17 cellular contexts compared by ENCODE assay signal in the genomic region with DNA sequence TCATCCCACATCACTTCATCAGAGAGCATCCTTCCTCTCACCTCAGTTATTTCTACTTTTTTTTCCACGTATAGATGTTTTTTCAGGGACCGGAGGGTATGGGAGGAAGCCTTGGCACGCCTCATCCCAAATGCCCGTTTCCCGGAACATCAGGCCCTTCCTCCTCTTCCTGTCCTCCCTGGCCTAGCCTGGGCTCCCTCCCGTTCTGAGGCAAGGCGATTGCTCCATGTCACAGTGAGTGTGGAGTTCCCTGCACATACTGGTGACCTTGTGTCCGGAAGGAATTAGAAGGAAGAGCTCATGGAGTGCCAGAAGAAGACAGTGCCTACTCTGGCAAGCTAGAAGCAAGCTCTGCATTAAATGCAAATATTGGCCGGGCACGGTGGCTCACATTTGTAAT. TPM values are rescaled to one million over a fixed set of nuclear protein-coding genes. Genes with fewer than 3 reads are reported as not detected.
DNase-seq lines count a peak whose midpoint lies in the region; ATAC-seq, FAIRE-seq and TF ChIP-seq lines count a peak whose summit lies in the region.
"Had no signal": no experiment of that assay in that cellular context is flagged by ENCODE, and none has a peak within 500 bp of the region (broad histone marks: within the 10 kb centered on the region; RNA-seq: fewer than 3 reads in every experiment).

No MANE protein-coding gene starts in this region.

- dilution Hi-C loops in endothelial cell of umbilical vein (cut with MboI; ENCODE audit: extremely low pct_ligation_motif_present, low sequenced_read_pairs) = no loop called here

- H3K9me3 Mint-ChIP-seq in activated T-cell treated with anti-CD3 and anti-CD28 coated beads, Interleukin-2, amount 50 U/mL, for 4 hours = no peaks in the 10 kb centered on the region
- no peaks in the 10 kb centered on the region for H3K9me3 Mint-ChIP-seq in WTC11
- peaks cover 4% of the 10 kb centered on the region for H3K9me3 Mint-ChIP-seq in type B pancreatic cell

- H3K79me2 ChIP-seq in endothelial cell of umbilical vein (ENCODE audit: control insufficient read depth, insufficient read depth, low read length) = peaks cover 34% of the 10 kb centered on the region

- H3K9ac ChIP-seq in endothelial cell of umbilical vein (replicated peaks; ENCODE audit: extremely low read depth, insufficient read depth, low read length) = no peak overlapping the region

- no peaks in the 10 kb centered on the region for H3K36me3 Mint-ChIP-seq in activated T-cell treated with anti-CD3 and anti-CD28 coated beads, Interleukin-2, amount 50 U/mL, for 4 hours (ENCODE audit: insufficient read depth)
- H3K36me3 Mint-ChIP-seq in WTC11 = peaks cover 16% of the 10 kb centered on the region
- H3K36me3 Mint-ChIP-seq in type B pancreatic cell = peaks cover 21% of the 10 kb centered on the region

- POLR2A ChIA-PET in WTC11 (lab: Charles Lee) = no interaction called here
- POLR2A ChIA-PET in endothelial cell of umbilical vein (lab: Charles Lee) = no interaction called here

- no peak overlapping the region for H3K27ac ChIP-seq in endothelial cell of umbilical vein (ENCODE audit: insufficient read depth, low read depth, low read length)

- FAIRE-seq in endothelial cell of umbilical vein (lab: Jason Lieb, UNC) = peak; percentile 37

- no peak overlapping the region for H3K4me3 ChIP-seq in endothelial cell of umbilical vein (replicated peaks in 1 of 3; ENCODE audit: insufficient read depth in 1 of 3, low read depth in 1 of 3, low read length in 3 of 3)

- no peaks in the 10 kb centered on the region for H4K20me1 ChIP-seq in endothelial cell of umbilical vein (replicated peaks; ENCODE audit: control insufficient read depth, extremely low read depth, insufficient read depth, low read length)

- H3K27me3 ChIP-seq in endothelial cell of umbilical vein (ENCODE audit: control insufficient read depth in 2 of 2, insufficient read depth in 2 of 2, low read length in 2 of 2) = no peaks in the 10 kb centered on the region
- H3K27me3 ChIP-seq: heart left ventricle, left lung had no signal

- peaks cover 23% of the 10 kb centered on the region for H3K4me1 Mint-ChIP-seq in activated T-cell treated with anti-CD3 and anti-CD28 coated beads, Interleukin-2, amount 50 U/mL, for 4 hours (ENCODE audit: low read depth)
- peaks cover 13% of the 10 kb centered on the region for H3K4me1 Mint-ChIP-seq in WTC11
- H3K4me1 Mint-ChIP-seq in type B pancreatic cell (ENCODE audit: unreplicated experiment) = peaks cover 13% of the 10 kb centered on the region

- intact Hi-C loops in endothelial cell of umbilical vein (cut with micrococcal nuclease) = loop anchor here (2.0 to 10.0 kb wide), 3 partner anchors 31 to 389 kb away; partner anchors contain the start of gene ZNF823

- TF ChIP-seq CTCF in WTC11 (IDR thresholded peaks at IDR 0.05) (no peak), endothelial cell of umbilical vein (IDR thresholded peaks at IDR 0.05; ENCODE audit: extremely low read depth in 1 of 2, insufficient read depth in 1 of 2, low read depth in 1 of 2, low read length in 2 of 2) (no peak), type B pancreatic cell (conservative IDR thresholded peaks at IDR 0.05) (no peak)

- no peaks in the 10 kb centered on the region for H3K9me3 ChIP-seq in endothelial cell of umbilical vein (replicated peaks; ENCODE audit: control insufficient read depth, insufficient read depth, low read length)
- H3K9me3 ChIP-seq: heart left ventricle, left lung had no signal

- H3K4me2 ChIP-seq in endothelial cell of umbilical vein (ENCODE audit: insufficient read depth, low read length) = no peak overlapping the region

- CTCF ChIA-PET in WTC11 (lab: Charles Lee) (interaction anchor here (1.7 kb wide), 1 partner anchor 18 kb away, joined by 5 read pairs; no protein-coding TSS in a partner anchor), endothelial cell of umbilical vein (lab: Charles Lee) (no interaction called here)

- BruUV-seq in endothelial cell of umbilical vein (replicated peaks; lab: Mats Ljungman, UMichigan) = no TSS peak

- H3K4me1 ChIP-seq in endothelial cell of umbilical vein (ENCODE audit: control insufficient read depth, extremely low read depth, insufficient read depth, low read length) = peaks cover 8% of the 10 kb centered on the region

- no peaks in the 10 kb centered on the region for H3K27me3 Mint-ChIP-seq in activated T-cell treated with anti-CD3 and anti-CD28 coated beads, Interleukin-2, amount 50 U/mL, for 4 hours (ENCODE audit: low read depth)
- H3K27me3 Mint-ChIP-seq in WTC11 (ENCODE audit: low read depth) = no peaks in the 10 kb centered on the region
- no peaks in the 10 kb centered on the region for H3K27me3 Mint-ChIP-seq in type B pancreatic cell

- no peak for DNase-seq in activated T-cell treated with anti-CD3 and anti-CD28 coated beads, Interleukin-2, amount 50 U/mL, for 4 hours
- no peak for DNase-seq in activated T-cell treated with anti-CD3 and anti-CD28 coated beads, Interleukin-2, amount 50 U/mL, for 1 hour
- no peak for DNase-seq in WTC11 (ENCODE audit: low spot score)
- DNase-seq in endothelial cell of umbilical vein (ENCODE audit: low read depth, low spot score) = no peak
- DNase-seq in type B pancreatic cell (ENCODE audit: extremely low spot score, unreplicated experiment) = no peak
- no peak for DNase-seq in DMS53 treated with DMSO at 0.1 percent for 48 hours (lab: John Stamatoyannopoulos, UW; ENCODE audit: unreplicated experiment)
- no peak for DNase-seq in retina
- DNase-seq: activated CD4-positive, CD25-positive, alpha-beta regulatory T cell treated with anti-CD3 and anti-CD28 coated beads, Interleukin-2, amount 50 U/mL, for 72 hours; activated gamma-delta T cell treated with Interleukin-2 at 50 U/mL for 16 hours; caudate nucleus; DMS79; heart left ventricle; left lung; NCI-H1105 treated with DMSO at 0.1 percent for 48 hours; NCI-H2227 treated with DMSO at 0.1 percent for 48 hours had no signal

- H3K9me1 ChIP-seq in endothelial cell of umbilical vein (replicated peaks; ENCODE audit: control insufficient read depth, extremely low read depth, insufficient read depth, low read length) = no peaks in the 10 kb centered on the region

- peak overlapping the region; percentile 89 for H3K4me3 Mint-ChIP-seq in activated T-cell treated with anti-CD3 and anti-CD28 coated beads, Interleukin-2, amount 50 U/mL, for 4 hours
- H3K4me3 Mint-ChIP-seq in WTC11 (peak overlapping the region; percentile 96; the same call in 1 of the 2 replicates), type B pancreatic cell (peak overlapping the region; percentile 45)

- H3K36me3 ChIP-seq in endothelial cell of umbilical vein (ENCODE audit: control insufficient read depth in 2 of 2, extremely low read depth in 1 of 2, insufficient read depth in 2 of 2, low read length in 2 of 2) = no peaks in the 10 kb centered on the region
- H3K36me3 ChIP-seq: left lung had no signal

- no peak for ATAC-seq in activated T-cell treated with anti-CD3 and anti-CD28 coated beads, Interleukin-2, amount 50 U/mL, for 4 hours
- ATAC-seq in WTC11 = no peak
- no peak for ATAC-seq in GM18858 (IDR thresholded peaks at IDR 0.05; ENCODE audit: unreplicated experiment)
- ATAC-seq: heart left ventricle, left lung had no signal

- TF ChIP-seq POLR2A in endothelial cell of umbilical vein (IDR thresholded peaks at IDR 0.05; ENCODE audit: low read depth, low read length) = no peak

- peak overlapping the region; percentile 79 for H2AFZ ChIP-seq in endothelial cell of umbilical vein (ENCODE audit: low read depth, low read length)

- H3K27ac Mint-ChIP-seq in WTC11 = peak overlapping the region; percentile 83
- H3K27ac Mint-ChIP-seq in type B pancreatic cell = peak overlapping the region; percentile 23

RNA-seq across cellular contexts. Expression of gene ZNF627, which starts 1.1 kb away (rescaled TPM):
- total RNA-seq in activated T-cell treated with anti-CD3 and anti-CD28 coated beads, Interleukin-2, amount 50 U/mL, for 4 hours = 1 to 10 TPM; 2.6 to 3.5 (median 3.4) TPM
- 12.6 to 13.2 TPM (median 12.7 TPM) in 3 replicates for total RNA-seq in WTC11 (2021)
- 9.7 and 11.2 TPM in 2 replicates for total RNA-seq in endothelial cell of umbilical vein
- polyA plus RNA-seq in endothelial cell of umbilical vein = 5.6 and 5.9 TPM in 2 replicates
- 5.5 and 5.8 TPM in 2 replicates for polyA plus RNA-seq in endothelial cell of umbilical vein (2011; cell fraction: cytosol; rRNA removed)
- polyA plus RNA-seq in endothelial cell of umbilical vein (2011; cell fraction: nucleus; rRNA removed) = 8.0 and 8.8 TPM in 2 replicates
- polyA plus RNA-seq in endothelial cell of umbilical vein (2012) = 8.8 and 9.3 TPM in 2 replicates
- 11.5 and 14.3 TPM in 2 replicates for polyA minus RNA-seq in endothelial cell of umbilical vein
- 4.1 TPM for polyA minus RNA-seq in endothelial cell of umbilical vein (2011; cell fraction: cytosol; rRNA and poly(A)+ RNA removed)
- 5.0 and 8.7 TPM in 2 replicates for polyA minus RNA-seq in endothelial cell of umbilical vein (2011; cell fraction: nucleus; rRNA and poly(A)+ RNA removed)
- 21.6 and 26.1 TPM in 2 replicates for total RNA-seq in type B pancreatic cell (ENCODE audit: low replicate concordance)

RNA-seq across cellular contexts. Expression of gene ACP5, which starts 18.7 kb away (rescaled TPM):
- 1 to 10 TPM; 2.4 to 2.9 (median 2.8) TPM for total RNA-seq in activated T-cell treated with anti-CD3 and anti-CD28 coated beads, Interleukin-2, amount 50 U/mL, for 4 hours
- total RNA-seq in WTC11 (2021) (8.6 to 14.3 TPM (median 11.8 TPM) in 3 replicates), endothelial cell of umbilical vein (not detected in 2 replicates), type B pancreatic cell (ENCODE audit: low replicate concordance) (3.2 and 6.0 TPM in 2 replicates)
- 0.84 and 1.3 TPM in 2 replicates for polyA plus RNA-seq in endothelial cell of umbilical vein
- polyA plus RNA-seq in endothelial cell of umbilical vein (2011; cell fraction: cytosol; rRNA removed) = 0.35 and 0.47 TPM in 2 replicates
- 0.11 and 0.85 TPM in 2 replicates for polyA plus RNA-seq in endothelial cell of umbilical vein (2011; cell fraction: nucleus; rRNA removed)
- polyA plus RNA-seq in endothelial cell of umbilical vein (2012) = 0.88 and 1.1 TPM in 2 replicates
- polyA minus RNA-seq in endothelial cell of umbilical vein = 0.62 and 3.5 TPM in 2 replicates
- polyA minus RNA-seq in endothelial cell of umbilical vein (2011; cell fraction: cytosol; rRNA and poly(A)+ RNA removed) = not detected
- polyA minus RNA-seq in endothelial cell of umbilical vein (2011; cell fraction: nucleus; rRNA and poly(A)+ RNA removed) = not detected in 2 replicates

RNA-seq across cellular contexts. Expression of gene ELOF1, which starts 37.1 kb away (rescaled TPM):
- total RNA-seq in activated T-cell treated with anti-CD3 and anti-CD28 coated beads, Interleukin-2, amount 50 U/mL, for 4 hours = 10 to 100 TPM; 82.5 to 91.6 (median 86.4) TPM
- 70.9 to 86.0 TPM (median 73.4 TPM) in 3 replicates for total RNA-seq in WTC11 (2021)
- 39.4 and 49.9 TPM in 2 replicates for total RNA-seq in endothelial cell of umbilical vein
- 80.2 and 92.6 TPM in 2 replicates for polyA plus RNA-seq in endothelial cell of umbilical vein
- 62.7 and 66.4 TPM in 2 replicates for polyA plus RNA-seq in endothelial cell of umbilical vein (2011; cell fraction: cytosol; rRNA removed)
- polyA plus RNA-seq in endothelial cell of umbilical vein (2011; cell fraction: nucleus; rRNA removed) = 21.7 and 29.1 TPM in 2 replicates
- 52.9 and 56.2 TPM in 2 replicates for polyA plus RNA-seq in endothelial cell of umbilical vein (2012)
- 28.1 and 28.4 TPM in 2 replicates for polyA minus RNA-seq in endothelial cell of umbilical vein
- polyA minus RNA-seq in endothelial cell of umbilical vein (2011; cell fraction: cytosol; rRNA and poly(A)+ RNA removed) = 29.0 TPM
- 7.7 and 8.8 TPM in 2 replicates for polyA minus RNA-seq in endothelial cell of umbilical vein (2011; cell fraction: nucleus; rRNA and poly(A)+ RNA removed)
- 51.3 and 57.1 TPM in 2 replicates for total RNA-seq in type B pancreatic cell (ENCODE audit: low replicate concordance)

RNA-seq across cellular contexts. Expression of gene CNN1, which starts 57.5 kb away (rescaled TPM):
- total RNA-seq in activated T-cell treated with anti-CD3 and anti-CD28 coated beads, Interleukin-2, amount 50 U/mL, for 4 hours = under 1 TPM in 1 of 3 donors, not detected in 2; 0.25 TPM
- total RNA-seq in WTC11 (2021) (16.0 to 18.0 TPM (median 17.4 TPM) in 3 replicates), endothelial cell of umbilical vein (not detected in 2 replicates), type B pancreatic cell (ENCODE audit: low replicate concordance) (2.3 and 7.9 TPM in 2 replicates)
- polyA plus RNA-seq in endothelial cell of umbilical vein = 0.76 and 1.0 TPM in 2 replicates
- 0.61 and 0.68 TPM in 2 replicates for polyA plus RNA-seq in endothelial cell of umbilical vein (2011; cell fraction: cytosol; rRNA removed)
- polyA plus RNA-seq in endothelial cell of umbilical vein (2011; cell fraction: nucleus; rRNA removed) = 0.32 and 0.39 TPM in 2 replicates
- polyA plus RNA-seq in endothelial cell of umbilical vein (2012) = 0.16 and 0.57 TPM in 2 replicates
- polyA minus RNA-seq in endothelial cell of umbilical vein = 0.32 and 0.38 TPM in 2 replicates
- not detected for polyA minus RNA-seq in endothelial cell of umbilical vein (2011; cell fraction: cytosol; rRNA and poly(A)+ RNA removed)
- polyA minus RNA-seq in endothelial cell of umbilical vein (2011; cell fraction: nucleus; rRNA and poly(A)+ RNA removed) = not detected in 2 replicates
- total RNA-seq: OCI-LY7 had no signal

Comparison
In these comparisons a context has a peak if more than half of its experiments do, and no peak if none do; other contexts are left out.
1. H3K4me3 Mint-ChIP-seq: peak in every context shown above with its lines; median percentile 96 in WTC11; 89 in activated T-cell treated with anti-CD3 and anti-CD28 coated beads, Interleukin-2, amount 50 U/mL, for 4 hours; 45 in type B pancreatic cell.